22 cellular contexts compared by ENCODE assay signal in the genomic region with DNA sequence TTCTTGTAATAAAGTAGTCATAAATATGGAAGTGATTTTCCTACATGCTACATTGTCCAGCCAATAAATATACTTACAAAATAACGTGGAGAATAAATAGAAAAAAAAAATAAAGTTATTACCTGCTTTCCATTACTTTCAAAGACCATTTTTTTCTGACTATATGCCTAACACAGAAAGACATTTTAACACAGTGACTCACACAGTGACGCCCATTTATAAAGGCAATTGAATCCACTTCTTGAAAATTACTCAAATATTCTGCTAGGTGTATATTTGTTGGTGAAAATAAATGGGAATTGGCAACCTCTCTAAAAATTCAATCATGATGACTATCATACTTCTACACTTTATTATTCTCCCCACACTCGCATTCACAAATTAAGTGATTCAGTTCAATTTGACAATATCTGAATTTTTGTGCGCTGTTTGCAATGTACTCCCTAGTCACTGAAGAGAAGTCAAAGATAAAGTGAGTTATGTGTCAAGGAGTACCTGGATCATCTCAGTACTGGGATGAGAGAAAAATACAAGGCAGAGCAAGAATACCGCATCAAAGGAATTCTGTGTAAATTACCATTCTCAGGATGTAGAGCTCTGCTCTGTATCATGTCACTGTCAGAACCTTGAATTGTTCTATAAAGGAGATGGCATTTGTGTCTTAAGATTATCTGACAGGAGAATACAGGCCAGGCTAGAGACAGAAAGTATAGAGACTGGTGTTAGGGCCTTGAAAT.
"Had no signal": no experiment of that assay in that cellular context is flagged by ENCODE, and none has a peak within 500 bp of the region (broad histone marks: within the 10 kb centered on the region; RNA-seq: fewer than 3 reads in every experiment).

No MANE protein-coding gene starts in this region.

- ATAC-seq: activated CD8-positive, alpha-beta memory T cell treated with anti-CD3 and anti-CD28 coated beads, Interleukin-2, amount 10 ng/mL, durations not matched to agents 7 days and 5 days; gastrocnemius medialis; naive thymus-derived CD4-positive, alpha-beta T cell; pancreas; right lobe of liver had no signal

- H3K36me3 Mint-ChIP-seq: activated CD8-positive, alpha-beta memory T cell treated with anti-CD3 and anti-CD28 coated beads, Interleukin-2, amount 10 ng/mL, durations not matched to agents 7 days and 5 days; activated naive CD8-positive, alpha-beta T cell; naive thymus-derived CD4-positive, alpha-beta T cell had no signal

- H3K27ac ChIP-seq: colonic mucosa, gastrocnemius medialis, left ventricle myocardium inferior, pancreas, right lobe of liver, stomach, thoracic aorta had no signal

- H3K4me3 Mint-ChIP-seq: activated CD4-positive, alpha-beta memory T cell treated with anti-CD3 and anti-CD28 coated beads, Interleukin-2, amount 10 ng/mL, durations not matched to agents 7 days and 5 days; activated CD8-positive, alpha-beta memory T cell treated with anti-CD3 and anti-CD28 coated beads, Interleukin-2, amount 10 ng/mL, durations not matched to agents 7 days and 5 days; activated naive CD8-positive, alpha-beta T cell; endodermal cell; naive thymus-derived CD4-positive, alpha-beta T cell had no signal

- H3K9me3 Mint-ChIP-seq: endodermal cell had no signal

- H3K27me3 Mint-ChIP-seq: activated CD4-positive, alpha-beta memory T cell treated with anti-CD3 and anti-CD28 coated beads, Interleukin-2, amount 10 ng/mL, durations not matched to agents 7 days and 5 days; activated CD8-positive, alpha-beta memory T cell treated with anti-CD3 and anti-CD28 coated beads, Interleukin-2, amount 10 ng/mL, durations not matched to agents 7 days and 5 days; activated naive CD8-positive, alpha-beta T cell; naive thymus-derived CD4-positive, alpha-beta T cell had no signal

- H3K4me1 Mint-ChIP-seq: activated CD4-positive, alpha-beta memory T cell treated with anti-CD3 and anti-CD28 coated beads, Interleukin-2, amount 10 ng/mL, durations not matched to agents 7 days and 5 days; activated CD8-positive, alpha-beta memory T cell treated with anti-CD3 and anti-CD28 coated beads, Interleukin-2, amount 10 ng/mL, durations not matched to agents 7 days and 5 days; naive thymus-derived CD4-positive, alpha-beta T cell had no signal

- H3K4me3 ChIP-seq: colonic mucosa, gastrocnemius medialis, left ventricle myocardium inferior, pancreas, right lobe of liver, stomach, thoracic aorta had no signal

- FAIRE-seq: pancreas, small intestine had no signal

- DNase-seq: activated CD4-positive, alpha-beta memory T cell treated with anti-CD3 and anti-CD28 coated beads, Interleukin-2, amount 10 ng/mL, durations not matched to agents 7 days and 5 days; activated CD4-positive, alpha-beta T cell treated with anti-CD3 and anti-CD28 coated beads for 48 hours; activated CD4-positive, CD25-positive, alpha-beta regulatory T cell; activated CD8-positive, alpha-beta memory T cell treated with anti-CD3 and anti-CD28 coated beads, Interleukin-2, amount 10 ng/mL, durations not matched to agents 7 days and 5 days; amniotic stem cell; caudate nucleus; colonic mucosa; endodermal cell; erythroblast; gastrocnemius medialis; head of caudate nucleus; kidney glomerular epithelial cell; left ventricle myocardium inferior; naive thymus-derived CD4-positive, alpha-beta T cell; pancreas; right lobe of liver; small intestine; stimulated activated CD4-positive, alpha-beta T cell treated with anti-CD3 and anti-CD28 coated beads, Interleukin-4, amount 100 ng/mL, for 1 hour; stomach; T1000 had no signal

- H3K27ac Mint-ChIP-seq: activated CD4-positive, alpha-beta memory T cell treated with anti-CD3 and anti-CD28 coated beads, Interleukin-2, amount 10 ng/mL, durations not matched to agents 7 days and 5 days; activated CD8-positive, alpha-beta memory T cell treated with anti-CD3 and anti-CD28 coated beads, Interleukin-2, amount 10 ng/mL, durations not matched to agents 7 days and 5 days; activated naive CD8-positive, alpha-beta T cell; endodermal cell; naive thymus-derived CD4-positive, alpha-beta T cell had no signal
